In genomic region chr19:48507911-48508439, GRCh38 we compare ENCODE assay signal across 22 cellular contexts. TPM values are rescaled to one million over a fixed set of nuclear protein-coding genes. Genes with fewer than 3 reads are reported as not detected.
DNase-seq lines count a peak whose midpoint lies in the region; ATAC-seq, FAIRE-seq and TF ChIP-seq lines count a peak whose summit lies in the region.
"Had no signal": no experiment of that assay in that cellular context is flagged by ENCODE, and none has a peak within 500 bp of the region (broad histone marks: within the 10 kb centered on the region; RNA-seq: fewer than 3 reads in every experiment).

No MANE protein-coding gene starts in this region.

- DNase-seq in stimulated activated naive CD8-positive, alpha-beta T cell treated with anti-CD3 and anti-CD28 coated beads, Interleukin-15, Interleukin-2, amounts not matched to agents 100 U/mL and 50 U/mL, for 24 hours: no peak
- no peak for DNase-seq in activated T-helper 1 cell treated with anti-CD3 and anti-CD28 coated beads, Interleukin-12 subunit alpha, Interleukin-12 subunit beta, Interleukin-2, Interleukin-4 antibody, amounts not matched to agents 30 ng/mL and 10 ng/mL and 1 ng/mL, durations not matched to agents 14 hours and 24 hours and 36 hours (ENCODE audit: low spot score)
- no peak for DNase-seq in neural crest cell (ENCODE audit: low read depth, low spot score)
- DNase-seq in NCI-H526 treated with DMSO at 0.1 percent for 48 hours (lab: John Stamatoyannopoulos, UW): no peak
- DNase-seq in H54 (ENCODE audit: insufficient read length, low spot score): no peak
- DNase-seq in HuH-7 (ENCODE audit: low spot score): no peak
- DNase-seq: ACHN; CD8-positive, alpha-beta memory T cell; GDM1; MG63; NCI-H1417; NCI-H1694 treated with DMSO at 0.1 percent for 48 hours; NCI-H2081 treated with DMSO at 0.1 percent for 48 hours; NCI-H2171 treated with DMSO at 0.1 percent for 48 hours; NCI-H524 treated with DMSO at 0.1 percent for 48 hours; OCI-M1; SJCRH30 had no signal

- no peak for TF ChIP-seq CTCF in neural crest cell (conservative IDR thresholded peaks at IDR 0.05)

- H3K9me3 Mint-ChIP-seq in stimulated activated naive CD8-positive, alpha-beta T cell treated with anti-CD3 and anti-CD28 coated beads, Interleukin-15, Interleukin-2, amounts not matched to agents 100 ng/mL and 50 ng/mL, for 24 hours: no peaks in the 10 kb centered on the region
- no peaks in the 10 kb centered on the region for H3K9me3 Mint-ChIP-seq in activated T-helper 1 cell treated with anti-CD3 and anti-CD28 coated beads, Interleukin-12 subunit alpha, Interleukin-12 subunit beta, Interleukin-2, Interleukin-4 antibody, amounts not matched to agents 30 ng/mL and 10 ng/mL and 1 ng/mL, durations not matched to agents 14 hours and 24 hours and 36 hours
- H3K9me3 Mint-ChIP-seq in neural crest cell: no peaks in the 10 kb centered on the region
- H3K9me3 Mint-ChIP-seq: CD8-positive, alpha-beta memory T cell had no signal

- FAIRE-seq in H54 (lab: Jason Lieb, UNC): no peak
- FAIRE-seq: GM18507, RCC 7860 had no signal

- H3K4me3 Mint-ChIP-seq in stimulated activated naive CD8-positive, alpha-beta T cell treated with anti-CD3 and anti-CD28 coated beads, Interleukin-15, Interleukin-2, amounts not matched to agents 100 ng/mL and 50 ng/mL, for 24 hours: no peak overlapping the region
- peak overlapping the region; percentile 12 for H3K4me3 Mint-ChIP-seq in activated T-helper 1 cell treated with anti-CD3 and anti-CD28 coated beads, Interleukin-12 subunit alpha, Interleukin-12 subunit beta, Interleukin-2, Interleukin-4 antibody, amounts not matched to agents 30 ng/mL and 10 ng/mL and 1 ng/mL, durations not matched to agents 14 hours and 24 hours and 36 hours
- peak overlapping the region; percentile 11 for H3K4me3 Mint-ChIP-seq in neural crest cell

- intact Hi-C loops in activated T-helper 1 cell treated with anti-CD3 and anti-CD28 coated beads, Interleukin-12 subunit alpha, Interleukin-12 subunit beta, Interleukin-2, Interleukin-4 antibody, amounts not matched to agents 30 ng/mL and 10 ng/mL and 1 ng/mL, durations not matched to agents 14 hours and 24 hours and 36 hours (cut with micrococcal nuclease): no loop called here

- no peaks in the 10 kb centered on the region for H3K36me3 Mint-ChIP-seq in stimulated activated naive CD8-positive, alpha-beta T cell treated with anti-CD3 and anti-CD28 coated beads, Interleukin-15, Interleukin-2, amounts not matched to agents 100 ng/mL and 50 ng/mL, for 24 hours (ENCODE audit: low read depth)
- H3K36me3 Mint-ChIP-seq in activated T-helper 1 cell treated with anti-CD3 and anti-CD28 coated beads, Interleukin-12 subunit alpha, Interleukin-12 subunit beta, Interleukin-2, Interleukin-4 antibody, amounts not matched to agents 30 ng/mL and 10 ng/mL and 1 ng/mL, durations not matched to agents 14 hours and 24 hours and 36 hours (ENCODE audit: low read depth): peaks cover 5% of the 10 kb centered on the region
- H3K36me3 Mint-ChIP-seq in neural crest cell (ENCODE audit: low read depth): no peaks in the 10 kb centered on the region

- ATAC-seq in stimulated activated naive CD8-positive, alpha-beta T cell treated with anti-CD3 and anti-CD28 coated beads, Interleukin-15, Interleukin-2, amounts not matched to agents 100 U/mL and 50 U/mL, for 24 hours: no peak

- no peak for TF ChIP-seq POLR2A in H54 (IDR thresholded peaks at IDR 0.05; ENCODE audit: low read depth, low read length)

- peak overlapping the region; percentile 36 for H3K27ac Mint-ChIP-seq in stimulated activated naive CD8-positive, alpha-beta T cell treated with anti-CD3 and anti-CD28 coated beads, Interleukin-15, Interleukin-2, amounts not matched to agents 100 ng/mL and 50 ng/mL, for 24 hours
- no peak overlapping the region for H3K27ac Mint-ChIP-seq in activated T-helper 1 cell treated with anti-CD3 and anti-CD28 coated beads, Interleukin-12 subunit alpha, Interleukin-12 subunit beta, Interleukin-2, Interleukin-4 antibody, amounts not matched to agents 30 ng/mL and 10 ng/mL and 1 ng/mL, durations not matched to agents 14 hours and 24 hours and 36 hours
- no peak overlapping the region for H3K27ac Mint-ChIP-seq in neural crest cell (ENCODE audit: unreplicated experiment)

- no peaks in the 10 kb centered on the region for H3K27me3 Mint-ChIP-seq in stimulated activated naive CD8-positive, alpha-beta T cell treated with anti-CD3 and anti-CD28 coated beads, Interleukin-15, Interleukin-2, amounts not matched to agents 100 ng/mL and 50 ng/mL, for 24 hours
- H3K27me3 Mint-ChIP-seq in activated T-helper 1 cell treated with anti-CD3 and anti-CD28 coated beads, Interleukin-12 subunit alpha, Interleukin-12 subunit beta, Interleukin-2, Interleukin-4 antibody, amounts not matched to agents 30 ng/mL and 10 ng/mL and 1 ng/mL, durations not matched to agents 14 hours and 24 hours and 36 hours (ENCODE audit: insufficient read depth): peaks cover 2% of the 10 kb centered on the region
- H3K27me3 Mint-ChIP-seq in neural crest cell (ENCODE audit: low read depth): peaks cover 34% of the 10 kb centered on the region

- H3K4me1 Mint-ChIP-seq in stimulated activated naive CD8-positive, alpha-beta T cell treated with anti-CD3 and anti-CD28 coated beads, Interleukin-15, Interleukin-2, amounts not matched to agents 100 ng/mL and 50 ng/mL, for 24 hours (ENCODE audit: low read depth): peaks cover 6% of the 10 kb centered on the region
- peaks cover 9% of the 10 kb centered on the region for H3K4me1 Mint-ChIP-seq in activated T-helper 1 cell treated with anti-CD3 and anti-CD28 coated beads, Interleukin-12 subunit alpha, Interleukin-12 subunit beta, Interleukin-2, Interleukin-4 antibody, amounts not matched to agents 30 ng/mL and 10 ng/mL and 1 ng/mL, durations not matched to agents 14 hours and 24 hours and 36 hours (ENCODE audit: low read depth)
- peaks cover 8% of the 10 kb centered on the region for H3K4me1 Mint-ChIP-seq in neural crest cell

RNA-seq across cellular contexts. Expression of gene LMTK3, which starts 3.7 kb away (rescaled TPM):
- 2.0 and 3.1 TPM in 2 replicates for total RNA-seq in activated T-helper 1 cell treated with anti-CD3 and anti-CD28 coated beads, Interleukin-12 subunit alpha, Interleukin-12 subunit beta, Interleukin-2, Interleukin-4 antibody, amounts not matched to agents 30 ng/mL and 10 ng/mL and 1 ng/mL, durations not matched to agents 14 hours and 24 hours and 36 hours
- total RNA-seq in neural crest cell: 3.1 and 3.3 TPM in 2 replicates
- total RNA-seq: H4, SJCRH30 had no signal

RNA-seq across cellular contexts. Expression of gene CYTH2, which starts 38.8 kb away (rescaled TPM):
- 35.9 and 37.1 TPM in 2 replicates for total RNA-seq in activated T-helper 1 cell treated with anti-CD3 and anti-CD28 coated beads, Interleukin-12 subunit alpha, Interleukin-12 subunit beta, Interleukin-2, Interleukin-4 antibody, amounts not matched to agents 30 ng/mL and 10 ng/mL and 1 ng/mL, durations not matched to agents 14 hours and 24 hours and 36 hours
- total RNA-seq in neural crest cell: 172 and 196 TPM in 2 replicates

RNA-seq across cellular contexts. Expression of gene SULT2B1, which starts 44.0 kb away (rescaled TPM):
- not detected in 2 replicates for total RNA-seq in activated T-helper 1 cell treated with anti-CD3 and anti-CD28 coated beads, Interleukin-12 subunit alpha, Interleukin-12 subunit beta, Interleukin-2, Interleukin-4 antibody, amounts not matched to agents 30 ng/mL and 10 ng/mL and 1 ng/mL, durations not matched to agents 14 hours and 24 hours and 36 hours
- total RNA-seq in neural crest cell: not detected in 2 replicates
- total RNA-seq: CD8-positive, alpha-beta memory T cell; LHCN-M2 had no signal

RNA-seq across cellular contexts. Expression of gene KCNJ14, which starts 52.6 kb away (rescaled TPM):
- total RNA-seq in activated T-helper 1 cell treated with anti-CD3 and anti-CD28 coated beads, Interleukin-12 subunit alpha, Interleukin-12 subunit beta, Interleukin-2, Interleukin-4 antibody, amounts not matched to agents 30 ng/mL and 10 ng/mL and 1 ng/mL, durations not matched to agents 14 hours and 24 hours and 36 hours: 2.2 and 2.4 TPM in 2 replicates
- 1.5 and 2.0 TPM in 2 replicates for total RNA-seq in neural crest cell
